Comparison of ENCODE assay signal across 11 cellular contexts in genomic region chr16:30082545-30083090, GRCh38. TPM values are rescaled to one million over a fixed set of nuclear protein-coding genes. Genes with fewer than 3 reads are reported as not detected.
DNase-seq lines count a peak whose midpoint lies in the region; TF ChIP-seq lines count a peak whose summit lies in the region.
"Had no signal": no experiment of that assay in that cellular context is flagged by ENCODE, and none has a peak within 500 bp of the region (broad histone marks: within the 10 kb centered on the region; RNA-seq: fewer than 3 reads in every experiment).

No MANE protein-coding gene starts in this region.

- H2AFZ ChIP-seq in Loucy (ENCODE audit: low read length) (no peak overlapping the region), mesenchymal stem cell (ENCODE audit: low read depth, low read length) (no peak overlapping the region)

- H3K9me3 ChIP-seq in DOHH2 (ENCODE audit: control insufficient read depth, insufficient read depth, low read length), result no peaks in the 10 kb centered on the region
- H3K9me3 ChIP-seq in Loucy (ENCODE audit: insufficient read depth, low read depth, low read length), result no peaks in the 10 kb centered on the region
- H3K9me3 ChIP-seq in mesenchymal stem cell (ENCODE audit: control insufficient read depth, low read length), result no peaks in the 10 kb centered on the region

- no peak overlapping the region for H2BK12ac ChIP-seq in mesenchymal stem cell (ENCODE audit: low read length in 2 of 2)

- H4K20me1 ChIP-seq in DOHH2 (ENCODE audit: control insufficient read depth, insufficient read depth, low read depth, low read length), result peaks cover 6% of the 10 kb centered on the region; the same call in 1 of the 2 replicates
- peaks cover 10% of the 10 kb centered on the region for H4K20me1 ChIP-seq in Loucy (ENCODE audit: insufficient read depth, low read length, poor library complexity, severe bottlenecking)

- H3K4me3 ChIP-seq in DOHH2 (ENCODE audit: low read length) (no peak overlapping the region), Loucy (ENCODE audit: low read length, poor library complexity, severe bottlenecking) (no peak overlapping the region), fibroblast of pulmonary artery (replicated peaks; ENCODE audit: low read depth, low read length) (no peak overlapping the region), mesenchymal stem cell (ENCODE audit: insufficient read depth in 1 of 2, low read depth in 1 of 2, low read length in 2 of 2) (no peak overlapping the region)

- DNase-seq in fibroblast of pulmonary artery (ENCODE audit: low read depth), result no peak
- no peak for DNase-seq in SK-N-DZ (ENCODE audit: low spot score)
- no peak for DNase-seq in mesenchymal stem cell
- no peak for DNase-seq in midbrain (lab: John Stamatoyannopoulos, UW)
- DNase-seq: activated CD4-positive, CD25-positive, alpha-beta regulatory T cell; activated T-cell treated with anti-CD3 and anti-CD28 coated beads, Interleukin-2, amount 50 U/mL, for 48 hours; cerebellar nuclear complex; NCI-H1417 treated with DMSO at 0.1 percent for 48 hours; retina had no signal

- H3K36me3 ChIP-seq in DOHH2 (ENCODE audit: control insufficient read depth, low read length), result peaks cover 70% of the 10 kb centered on the region
- H3K36me3 ChIP-seq in Loucy (ENCODE audit: insufficient read depth, low read length), result peaks cover 53% of the 10 kb centered on the region; the same call in 1 of the 2 replicates
- peaks cover 77 to 92% of the 10 kb centered on the region in 2 experiments for H3K36me3 ChIP-seq in mesenchymal stem cell (ENCODE audit: control insufficient read depth in 1 of 2, insufficient read depth in 2 of 2, low read depth in 1 of 2, low read length in 2 of 2)

- H3K27ac ChIP-seq in DOHH2 (ENCODE audit: low read depth, low read length) (no peak overlapping the region), mesenchymal stem cell (ENCODE audit: low read length, poor library complexity, severe bottlenecking) (no peak overlapping the region)

- H2BK120ac ChIP-seq in mesenchymal stem cell (ENCODE audit: low read depth, low read length), result no peak overlapping the region

- peaks cover 35% of the 10 kb centered on the region for H3K79me2 ChIP-seq in DOHH2 (ENCODE audit: control insufficient read depth, low read length)
- H3K79me2 ChIP-seq in Loucy (ENCODE audit: insufficient read depth, low read length), result peaks cover 41% of the 10 kb centered on the region

- H3K9ac ChIP-seq in Loucy (ENCODE audit: low read depth, low read length, poor library complexity, severe bottlenecking) (no peak overlapping the region), mesenchymal stem cell (ENCODE audit: low read length) (no peak overlapping the region)

- no peak overlapping the region for H4K8ac ChIP-seq in mesenchymal stem cell (ENCODE audit: low read length)

- peaks cover 6% of the 10 kb centered on the region for H3K4me1 ChIP-seq in DOHH2 (ENCODE audit: control insufficient read depth, low read length)
- H3K4me1 ChIP-seq in Loucy (ENCODE audit: insufficient read depth, low read length, poor library complexity, severe bottlenecking), result peaks cover 8% of the 10 kb centered on the region
- peaks cover 12% of the 10 kb centered on the region for H3K4me1 ChIP-seq in mesenchymal stem cell (ENCODE audit: control insufficient read depth, insufficient read depth, low read depth, low read length)

- H4K91ac ChIP-seq in mesenchymal stem cell (ENCODE audit: low read length), result no peak overlapping the region

- H3K9me2 ChIP-seq in DOHH2 (replicated peaks; ENCODE audit: control insufficient read depth, low read length) (no peaks in the 10 kb centered on the region), Loucy (replicated peaks; ENCODE audit: low read depth, low read length) (no peaks in the 10 kb centered on the region)

- no peak overlapping the region for H3K14ac ChIP-seq in mesenchymal stem cell (ENCODE audit: low read length in 2 of 2)

- no peak overlapping the region for H2AK5ac ChIP-seq in mesenchymal stem cell (ENCODE audit: low read length, severe bottlenecking)

- no peak overlapping the region for H3K4ac ChIP-seq in mesenchymal stem cell (ENCODE audit: low read depth in 1 of 2, low read length in 2 of 2)

- no peak overlapping the region for H3K18ac ChIP-seq in mesenchymal stem cell (ENCODE audit: low read depth in 1 of 2, low read length in 2 of 2)

- H3K79me1 ChIP-seq in mesenchymal stem cell (replicated peaks; ENCODE audit: low read length, poor library complexity, severe bottlenecking), result peaks cover 42% of the 10 kb centered on the region

- TF ChIP-seq CTCF in DOHH2 (IDR thresholded peaks at IDR 0.05; ENCODE audit: low read depth, low read length, poor library complexity, severe bottlenecking), result peak; percentile 26
- peak; percentile 43 for TF ChIP-seq CTCF in Loucy (conservative IDR thresholded peaks at IDR 0.05; ENCODE audit: low read length)
- peak; percentile 14 for TF ChIP-seq CTCF in fibroblast of pulmonary artery (IDR thresholded peaks at IDR 0.05; ENCODE audit: low read length, missing control alignments)

- H3K27me3 ChIP-seq in DOHH2 (ENCODE audit: control insufficient read depth, low read length), result no peaks in the 10 kb centered on the region
- H3K27me3 ChIP-seq in Loucy (ENCODE audit: insufficient read depth, low read length, poor library complexity, severe bottlenecking), result no peaks in the 10 kb centered on the region
- H3K27me3 ChIP-seq in mesenchymal stem cell (ENCODE audit: control insufficient read depth in 1 of 2, insufficient read depth in 1 of 2, low read length in 2 of 2), result no peaks in the 10 kb centered on the region

- H3F3A ChIP-seq in DOHH2 (ENCODE audit: control insufficient read depth, insufficient read depth), result no peaks in the 10 kb centered on the region
- H3F3A ChIP-seq in Loucy (ENCODE audit: low read depth), result no peaks in the 10 kb centered on the region

- H3K4me2 ChIP-seq in DOHH2 (ENCODE audit: low read length) (no peak overlapping the region), Loucy (ENCODE audit: low read depth, low read length, poor library complexity, severe bottlenecking) (no peak overlapping the region), mesenchymal stem cell (ENCODE audit: low read length, poor library complexity, severe bottlenecking) (no peak overlapping the region)

- 95% methylated on average over 19 of the region's 20 CpGs for WGBS in mesenchymal stem cell

- no peak overlapping the region for H2BK15ac ChIP-seq in mesenchymal stem cell (ENCODE audit: low read depth, poor library complexity, severe bottlenecking)

- no peak overlapping the region for H2BK5ac ChIP-seq in mesenchymal stem cell (ENCODE audit: low read depth, low read length, poor library complexity, severe bottlenecking)

- no peak overlapping the region for H3K23ac ChIP-seq in mesenchymal stem cell (ENCODE audit: low read length in 2 of 2)

RNA-seq across cellular contexts. Expression of gene PPP4C, which starts 6.8 kb away (rescaled TPM):
- polyA plus RNA-seq in SK-N-DZ (2014; cell fraction: cytosol; rRNA removed), result 143 and 189 TPM in 2 replicates
- polyA plus RNA-seq in SK-N-DZ (2014; cell fraction: nucleus; rRNA removed), result 132 and 167 TPM in 2 replicates
- polyA plus RNA-seq in mesenchymal stem cell (2013, experiment 1 of 2), result 94.1 TPM
- 95.2 TPM for polyA plus RNA-seq in mesenchymal stem cell (2013, experiment 2 of 2)

RNA-seq across cellular contexts. Expression of gene TBX6, which starts 9.1 kb away (rescaled TPM):
- 4.4 and 5.4 TPM in 2 replicates for polyA plus RNA-seq in SK-N-DZ (2014; cell fraction: cytosol; rRNA removed)
- 6.4 and 6.9 TPM in 2 replicates for polyA plus RNA-seq in SK-N-DZ (2014; cell fraction: nucleus; rRNA removed)
- 0.28 TPM for polyA plus RNA-seq in mesenchymal stem cell (2013, experiment 1 of 2)
- 0.29 TPM for polyA plus RNA-seq in mesenchymal stem cell (2013, experiment 2 of 2)

RNA-seq across cellular contexts. Expression of gene YPEL3, which starts 13.4 kb away (rescaled TPM):
- polyA plus RNA-seq in SK-N-DZ (2014; cell fraction: cytosol; rRNA removed), result 58.9 and 69.6 TPM in 2 replicates
- polyA plus RNA-seq in SK-N-DZ (2014; cell fraction: nucleus; rRNA removed), result 80.0 and 87.0 TPM in 2 replicates
- 36.0 TPM for polyA plus RNA-seq in mesenchymal stem cell (2013, experiment 1 of 2)
- polyA plus RNA-seq in mesenchymal stem cell (2013, experiment 2 of 2), result 34.5 TPM

RNA-seq across cellular contexts. Expression of gene ALDOA, which starts 17.1 kb away (rescaled TPM):
- polyA plus RNA-seq in SK-N-DZ (2014; cell fraction: cytosol; rRNA removed), result 834 and 905 TPM in 2 replicates
- 282 and 332 TPM in 2 replicates for polyA plus RNA-seq in SK-N-DZ (2014; cell fraction: nucleus; rRNA removed)
- polyA plus RNA-seq in mesenchymal stem cell (2013, experiment 1 of 2), result 915 TPM
- 888 TPM for polyA plus RNA-seq in mesenchymal stem cell (2013, experiment 2 of 2)

RNA-seq across cellular contexts. Expression of gene GDPD3, which starts 30.7 kb away (rescaled TPM):
- 0.80 and 1.8 TPM in 2 replicates for polyA plus RNA-seq in SK-N-DZ (2014; cell fraction: cytosol; rRNA removed)
- 20.8 and 35.5 TPM in 2 replicates for polyA plus RNA-seq in SK-N-DZ (2014; cell fraction: nucleus; rRNA removed)
- polyA plus RNA-seq in mesenchymal stem cell (2013, experiment 1 of 2), result 2.2 TPM
- polyA plus RNA-seq in mesenchymal stem cell (2013, experiment 2 of 2), result 3.1 TPM
